1 cellular context compared by ENCODE assay signal in the genomic region with DNA sequence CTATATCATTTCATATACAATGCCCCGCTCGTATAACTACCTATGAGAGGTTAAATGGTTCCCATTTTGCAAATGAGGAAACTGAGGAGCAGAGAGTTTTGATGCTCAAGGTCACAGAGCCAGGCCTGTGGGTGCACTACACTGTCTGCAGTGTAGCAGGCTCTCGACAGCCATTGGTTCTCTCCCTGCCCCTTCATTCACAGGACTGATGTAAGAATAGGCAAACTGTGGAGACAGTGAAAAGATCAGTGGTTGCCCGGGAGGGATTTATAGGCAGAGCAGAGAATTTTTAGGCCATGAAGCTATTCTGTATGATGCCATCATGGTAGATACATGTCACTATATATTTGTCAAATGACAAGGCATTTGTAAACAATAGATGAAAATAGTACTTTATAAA.
TF ChIP-seq lines count a peak whose summit lies in the region.

No MANE protein-coding gene starts in this region.

TF ChIP-seq in HepG2, 621 proteins besides CTCF, POLR2A, EP300 and RAD21:
- TF ChIP-seq CREB1 (IDR thresholded peaks at IDR 0.05) (0 out of 2 replicates have a peak, but pooled peaks have one; percentile 12), CREB1 (CRISPR knock-in tag; IDR thresholded peaks at IDR 0.05) (no peak), NR2F1 (CRISPR knock-in tag; IDR thresholded peaks at IDR 0.05) (no peak)
